Comparison of ENCODE assay signal across 2 cellular contexts in the genomic region with DNA sequence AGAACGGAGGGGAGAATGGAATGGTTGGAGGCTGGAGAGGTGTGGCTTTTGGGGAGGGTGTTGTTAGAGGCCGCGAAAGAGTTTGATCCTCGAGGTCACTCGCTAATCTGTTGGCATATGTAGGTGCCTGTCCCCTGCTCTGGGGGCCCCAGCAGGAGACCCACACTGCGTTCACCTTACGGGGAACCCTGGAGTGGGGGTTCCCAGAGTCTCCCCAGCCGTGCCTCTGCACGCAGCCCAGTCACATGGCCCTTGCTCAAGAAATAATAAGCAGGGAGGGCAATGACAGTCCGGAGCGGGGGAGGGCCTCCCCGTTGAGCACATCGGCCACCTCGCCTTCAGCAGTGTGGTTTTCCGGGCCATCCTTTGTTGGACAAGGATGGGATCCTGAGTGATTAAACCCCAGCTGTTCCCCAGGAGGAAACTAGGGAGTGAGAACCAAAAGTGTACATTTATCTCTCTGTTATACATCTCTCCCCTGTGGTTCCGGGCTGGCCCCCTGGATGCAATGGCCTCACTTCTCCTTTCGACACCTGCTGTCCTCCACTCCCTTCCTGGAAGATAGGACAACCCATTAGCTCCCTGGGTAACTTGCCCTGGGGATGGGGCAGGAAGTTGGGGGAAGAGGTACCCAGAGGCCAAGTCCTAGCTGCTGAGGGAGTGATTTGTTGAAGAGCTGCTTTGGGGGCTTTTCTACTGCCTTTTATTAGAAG.
TF ChIP-seq lines count a peak whose summit lies in the region.

No MANE protein-coding gene starts in this region.

TF ChIP-seq in IMR-90, 13 proteins besides CTCF, POLR2A, EP300 and RAD21:
- no peak for TF ChIP-seq RCOR1 (IDR thresholded peaks at IDR 0.05; ENCODE audit: insufficient replicate concordance, low read length)
- TF ChIP-seq FOS (IDR thresholded peaks at IDR 0.05; ENCODE audit: low read depth, low read length) = no peak
- TF ChIP-seq, protein P1, sequence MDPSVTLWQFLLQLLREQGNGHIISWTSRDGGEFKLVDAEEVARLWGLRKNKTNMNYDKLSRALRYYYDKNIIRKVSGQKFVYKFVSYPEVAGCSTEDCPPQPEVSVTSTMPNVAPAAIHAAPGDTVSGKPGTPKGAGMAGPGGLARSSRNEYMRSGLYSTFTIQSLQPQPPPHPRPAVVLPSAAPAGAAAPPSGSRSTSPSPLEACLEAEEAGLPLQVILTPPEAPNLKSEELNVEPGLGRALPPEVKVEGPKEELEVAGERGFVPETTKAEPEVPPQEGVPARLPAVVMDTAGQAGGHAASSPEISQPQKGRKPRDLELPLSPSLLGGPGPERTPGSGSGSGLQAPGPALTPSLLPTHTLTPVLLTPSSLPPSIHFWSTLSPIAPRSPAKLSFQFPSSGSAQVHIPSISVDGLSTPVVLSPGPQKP (IDR thresholded peaks at IDR 0.05; ENCODE audit: borderline replicate concordance, low read depth, low read length) = no peak
- no peak for TF ChIP-seq NFE2L2 (IDR thresholded peaks at IDR 0.05; ENCODE audit: low read depth, low read length)
- TF ChIP-seq CEBPB (IDR thresholded peaks at IDR 0.05; ENCODE audit: low read depth, low read length) = no peak
- TF ChIP-seq, protein P2, sequence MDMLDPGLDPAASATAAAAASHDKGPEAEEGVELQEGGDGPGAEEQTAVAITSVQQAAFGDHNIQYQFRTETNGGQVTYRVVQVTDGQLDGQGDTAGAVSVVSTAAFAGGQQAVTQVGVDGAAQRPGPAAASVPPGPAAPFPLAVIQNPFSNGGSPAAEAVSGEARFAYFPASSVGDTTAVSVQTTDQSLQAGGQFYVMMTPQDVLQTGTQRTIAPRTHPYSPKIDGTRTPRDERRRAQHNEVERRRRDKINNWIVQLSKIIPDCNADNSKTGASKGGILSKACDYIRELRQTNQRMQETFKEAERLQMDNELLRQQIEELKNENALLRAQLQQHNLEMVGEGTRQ (IDR thresholded peaks at IDR 0.05; ENCODE audit: low read depth, low read length) = no peak
- no peak for TF ChIP-seq CHD1 (IDR thresholded peaks at IDR 0.05; ENCODE audit: low read depth, low read length)
- TF ChIP-seq BHLHE40 (IDR thresholded peaks at IDR 0.05; ENCODE audit: low read depth, low read length) = no peak
- TF ChIP-seq MAZ (IDR thresholded peaks at IDR 0.05; ENCODE audit: borderline replicate concordance, low read depth, low read length) = no peak
- no peak for TF ChIP-seq SMC3 (IDR thresholded peaks at IDR 0.05; ENCODE audit: low read depth, low read length)
- TF ChIP-seq MXI1 (IDR thresholded peaks at IDR 0.05; ENCODE audit: borderline replicate concordance, low read depth, low read length) = no peak
- TF ChIP-seq RFX5 (IDR thresholded peaks at IDR 0.05; ENCODE audit: low read depth, low read length) = no peak

TF ChIP-seq in HEK293T, 16 proteins besides CTCF, POLR2A, EP300 and RAD21:
- no peak for TF ChIP-seq ZNF384 (IDR thresholded peaks at IDR 0.05)
- TF ChIP-seq FOXK2 (IDR thresholded peaks at IDR 0.05) = no peak
- TF ChIP-seq TARDBP (IDR thresholded peaks at IDR 0.05) = no peak
- TF ChIP-seq BHLHE40 (IDR thresholded peaks at IDR 0.05; ENCODE audit: borderline replicate concordance) = no peak
